22 cellular contexts compared by ENCODE assay signal in genomic region chr7:96211954-96212353, GRCh38.
DNase-seq lines count a peak whose midpoint lies in the region; ATAC-seq and TF ChIP-seq lines count a peak whose summit lies in the region.
"Had no signal": no experiment of that assay in that cellular context is flagged by ENCODE, and none has a peak within 500 bp of the region (broad histone marks: within the 10 kb centered on the region; RNA-seq: fewer than 3 reads in every experiment).

No MANE protein-coding gene starts in this region.

- no peaks in the 10 kb centered on the region for H3K4me1 ChIP-seq in upper lobe of right lung
- H3K4me1 ChIP-seq in uterus, result no peaks in the 10 kb centered on the region
- H3K4me1 ChIP-seq: BLaER1 treated with 17β-estradiol and CSF1 and Interleukin-3, amounts not matched to agents 10 nM and 100 nM; Caco-2; SJSA1 had no signal

- no peak for TF ChIP-seq POLR2A in uterus (IDR thresholded peaks at IDR 0.05)

- TF ChIP-seq CTCF in upper lobe of right lung (IDR thresholded peaks at IDR 0.05), result no peak
- no peak for TF ChIP-seq CTCF in uterus (IDR thresholded peaks at IDR 0.05)
- TF ChIP-seq CTCF in GM10266 (IDR thresholded peaks at IDR 0.05; ENCODE audit: control insufficient read depth, insufficient read depth, low read depth, missing control alignments), result no peak

- no peak overlapping the region for H3K4me3 ChIP-seq in upper lobe of right lung
- no peak overlapping the region for H3K4me3 ChIP-seq in uterus
- H3K4me3 ChIP-seq: BLaER1 treated with 17β-estradiol and CSF1 and Interleukin-3, amounts not matched to agents 10 nM and 100 nM; SJSA1 had no signal

- peak; percentile 66 for ATAC-seq in left lobe of liver
- ATAC-seq in upper lobe of right lung, result peak; percentile 45
- ATAC-seq: Right ventricle myocardium inferior had no signal

- peaks cover 18% of the 10 kb centered on the region for H3K36me3 ChIP-seq in upper lobe of right lung
- H3K36me3 ChIP-seq in uterus, result no peaks in the 10 kb centered on the region

- H3K27ac ChIP-seq in upper lobe of right lung (no peak overlapping the region), uterus (no peak overlapping the region)
- H3K27ac ChIP-seq: BLaER1 treated with 17β-estradiol and CSF1 and Interleukin-3, amounts not matched to agents 10 nM and 100 nM; SJSA1 had no signal

- H3K27me3 ChIP-seq in upper lobe of right lung (no peaks in the 10 kb centered on the region), uterus (no peaks in the 10 kb centered on the region)
- H3K27me3 ChIP-seq: BLaER1 treated with 17β-estradiol and CSF1 and Interleukin-3, amounts not matched to agents 10 nM and 100 nM; SJSA1 had no signal

- peak; percentile 12 for DNase-seq in DMS53 (lab: John Stamatoyannopoulos, UW)
- no peak for DNase-seq in DMS53 treated with DMSO at 0.1 percent for 48 hours (lab: John Stamatoyannopoulos, UW; ENCODE audit: unreplicated experiment)
- DNase-seq in SK-MEL-5 (ENCODE audit: low read depth, low spot score), result peak; percentile 90
- no peak for DNase-seq in left lobe of liver (ENCODE audit: low spot score)
- DNase-seq in upper lobe of right lung, result no peak
- DNase-seq in uterus, result no peak
- DNase-seq in GM10266 (ENCODE audit: extremely low spot score), result no peak
- no peak for DNase-seq in GM03348 (ENCODE audit: low spot score)
- DNase-seq: 8988T; Caco-2; CD4-positive, alpha-beta memory T cell; GDM1; H7; KBM-7; NCI-H1092 treated with DMSO at 0.1 percent for 48 hours; NCI-H1694; NCI-H2081; NCI-H2171; NCI-H524 treated with DMSO at 0.1 percent for 48 hours had no signal

- H3K9me3 ChIP-seq in upper lobe of right lung (no peaks in the 10 kb centered on the region), uterus (no peaks in the 10 kb centered on the region)
- H3K9me3 ChIP-seq: Caco-2, SJSA1 had no signal

- in situ Hi-C loops in SK-MEL-5 (cut with HindIII; ENCODE audit: low pct_unique_long_range_greater_than_20kb, low sequenced_read_pairs), result no loop called here

- intact Hi-C loops in upper lobe of right lung (cut with DNase I) (no loop called here), uterus (cut with DNase I; ENCODE audit: low total_unique reads) (no loop called here)

Comparison
In these comparisons a context has a peak if more than half of its experiments do, and no peak if none do; other contexts are left out.
1. DNase-seq: peak in DMS53 (single experiment) and SK-MEL-5 (single experiment); none in DMS53 treated with DMSO at 0.1 percent for 48 hours (single experiment), left lobe of liver (single experiment), upper lobe of right lung (single experiment), uterus (0 of 2), GM10266 (single experiment) and GM03348 (single experiment).